24 cellular contexts compared by ENCODE assay signal in the genomic region with DNA sequence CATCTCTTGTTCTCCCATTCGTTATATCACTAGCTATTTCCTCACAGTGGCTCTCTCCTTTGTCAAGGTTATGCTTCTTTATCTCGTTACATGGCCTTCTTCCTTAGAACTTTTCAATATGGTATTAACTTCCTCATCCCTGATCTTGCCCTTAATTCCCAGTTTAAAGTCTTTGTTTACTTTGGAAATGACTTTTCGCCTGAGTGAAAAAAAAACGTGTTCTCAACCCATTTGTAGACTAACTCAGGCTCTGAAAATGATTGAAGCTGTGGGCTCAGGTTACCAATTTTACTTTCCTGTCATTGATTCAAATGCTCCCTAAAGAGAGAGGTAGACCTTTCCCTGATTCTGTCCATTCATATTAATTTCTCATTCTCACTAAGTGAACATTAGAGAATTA.
"Had no signal": no experiment of that assay in that cellular context is flagged by ENCODE, and none has a peak within 500 bp of the region (broad histone marks: within the 10 kb centered on the region; RNA-seq: fewer than 3 reads in every experiment).

No MANE protein-coding gene starts in this region.

- H3K9me3 ChIP-seq: lower lobe of right lung, neutrophil, psoas muscle, testis, tibial nerve, upper lobe of right lung, vagina had no signal

- H3K4me1 ChIP-seq: foreskin keratinocyte, left lung, lower lobe of right lung, psoas muscle, testis, upper lobe of right lung had no signal

- H3K27ac Mint-ChIP-seq: memory B cell; mesothelial cell of epicardium; naive B cell; nephron progenitor cell; stimulated activated naive B cell treated with anti-CD40 and anti-IgM and Interleukin-4, amounts not matched to agents 10 μg/mL and 1 μg/mL and 100 μg/mL, for 72 hours had no signal

- H3K4me1 Mint-ChIP-seq: naive B cell; stimulated activated naive CD8-positive, alpha-beta T cell treated with anti-CD3 and anti-CD28 coated beads, Interleukin-15, amount 100 ng/mL, for 72 hours had no signal

- H3K4me3 ChIP-seq: dorsolateral prefrontal cortex, left lung, lower lobe of right lung, psoas muscle, testis, tibial nerve, upper lobe of right lung, vagina had no signal

- ATAC-seq: foreskin keratinocyte; left lung; lower lobe of right lung; psoas muscle; sciatic nerve; stimulated activated naive B cell treated with anti-CD40 and anti-IgM and Interleukin-4, amounts not matched to agents 10 μg/mL and 1 μg/mL and 100 μg/mL, for 72 hours; stimulated activated naive CD8-positive, alpha-beta T cell treated with anti-CD3 and anti-CD28 coated beads, Interleukin-15, amount 100 ng/mL, for 72 hours; upper lobe of right lung had no signal

- DNase-seq: cortex of kidney; dorsolateral prefrontal cortex; effector CD8-positive, alpha-beta T cell; foreskin keratinocyte; head of caudate nucleus; hippocampal formation; left lung; lower lobe of right lung; naive B cell; nephron progenitor cell; psoas muscle; retina; stimulated activated CD4-positive, alpha-beta T cell treated with anti-CD3 and anti-CD28 coated beads, Interleukin-2, amount 100 ng/mL, for 24 hours; stimulated activated CD4-positive, alpha-beta T cell treated with anti-CD3 and anti-CD28 coated beads, Interleukin-4, amount 100 ng/mL, for 4 hours; stimulated activated naive B cell treated with anti-CD40 and anti-IgM and Interleukin-4, amounts not matched to agents 10 μg/mL and 1 μg/mL and 100 μg/mL, for 72 hours; stimulated activated naive CD8-positive, alpha-beta T cell treated with anti-CD3 and anti-CD28 coated beads, Interleukin-15, amount 100 ng/mL, for 72 hours; testis; upper lobe of right lung had no signal

- H3K27me3 Mint-ChIP-seq: memory B cell; naive B cell; stimulated activated naive B cell treated with anti-CD40 and anti-IgM and Interleukin-4, amounts not matched to agents 10 μg/mL and 1 μg/mL and 100 μg/mL, for 72 hours; stimulated activated naive CD8-positive, alpha-beta T cell treated with anti-CD3 and anti-CD28 coated beads, Interleukin-15, amount 100 ng/mL, for 72 hours had no signal

- H3K27ac ChIP-seq: dorsolateral prefrontal cortex, foreskin keratinocyte, left lung, lower lobe of right lung, neutrophil, psoas muscle, testis, tibial nerve, upper lobe of right lung, vagina had no signal

- H3K9me3 Mint-ChIP-seq: memory B cell; stimulated activated naive CD8-positive, alpha-beta T cell treated with anti-CD3 and anti-CD28 coated beads, Interleukin-15, amount 100 ng/mL, for 72 hours had no signal

- H3K36me3 ChIP-seq: left lung, lower lobe of right lung, neutrophil, upper lobe of right lung, vagina had no signal

- H3K27me3 ChIP-seq: dorsolateral prefrontal cortex, foreskin keratinocyte, left lung, neutrophil, testis, tibial nerve, upper lobe of right lung, vagina had no signal

- H3K4me3 Mint-ChIP-seq: memory B cell; mesothelial cell of epicardium; naive B cell; nephron progenitor cell; stimulated activated naive B cell treated with anti-CD40 and anti-IgM and Interleukin-4, amounts not matched to agents 10 μg/mL and 1 μg/mL and 100 μg/mL, for 72 hours; stimulated activated naive CD8-positive, alpha-beta T cell treated with anti-CD3 and anti-CD28 coated beads, Interleukin-15, amount 100 ng/mL, for 72 hours had no signal
